ENCODE assay signal across 9 cellular contexts in the genomic region with DNA sequence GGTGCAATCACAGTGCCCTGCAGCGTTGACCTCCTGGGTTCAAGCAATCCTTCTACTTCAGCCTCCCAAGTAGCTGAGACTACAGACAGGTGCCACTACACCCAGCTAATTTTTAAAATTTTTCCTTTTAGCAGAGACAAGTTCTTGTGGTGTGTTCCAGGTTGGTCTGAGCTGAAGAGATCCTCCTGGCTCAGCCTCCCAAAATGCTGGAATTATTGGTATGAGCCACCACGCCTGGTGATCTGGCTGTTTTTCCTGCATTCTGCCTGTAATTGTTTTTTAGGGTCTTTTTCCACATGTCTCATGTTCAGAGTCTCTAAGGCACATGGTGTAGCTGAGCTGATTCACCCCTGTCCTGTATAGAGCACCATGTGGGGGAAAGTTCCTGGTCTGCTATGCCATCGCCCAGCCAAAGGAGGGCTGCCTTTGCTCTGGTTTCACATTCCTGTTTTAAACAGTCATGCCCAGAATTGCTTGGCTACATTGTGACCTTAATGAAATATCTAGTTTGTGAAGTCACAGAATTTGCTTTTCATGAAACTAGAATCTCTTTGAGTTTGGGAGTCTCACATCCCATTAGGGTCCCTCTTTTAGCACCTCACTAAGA. TPM values are rescaled to one million over a fixed set of nuclear protein-coding genes. Genes with fewer than 3 reads are reported as not detected.
DNase-seq lines count a peak whose midpoint lies in the region; ATAC-seq, FAIRE-seq and TF ChIP-seq lines count a peak whose summit lies in the region.
"Not testable (repeated sequence)": the region's sequence is repeated elsewhere in the genome, so short reads cannot be mapped to it uniquely, and the experiment has no call there.
"Had no signal": no experiment of that assay in that cellular context is flagged by ENCODE, and none has a peak within 500 bp of the region (broad histone marks: within the 10 kb centered on the region; RNA-seq: fewer than 3 reads in every experiment).

No MANE protein-coding gene starts in this region.

- H3K4me3 ChIP-seq in SJCRH30; bronchial epithelial cell (ENCODE audit: low read depth, low read length); fibroblast of the aortic adventitia (ENCODE audit: low read depth, low read length); pancreas; upper lobe of left lung: not testable (repeated sequence)

- not testable (repeated sequence) for H3K4me3 Mint-ChIP-seq in Calu3 (ENCODE audit: low read depth, unreplicated experiment)

- BruUV-seq in Calu3 (replicated peaks; lab: Mats Ljungman, UMichigan) = not testable (repeated sequence)

- peaks cover 84% of the 10 kb centered on the region for H3K4me1 Mint-ChIP-seq in Calu3 (ENCODE audit: low read depth, unreplicated experiment)

- H3K4me1 ChIP-seq in SJCRH30 (peaks cover 20% of the 10 kb centered on the region), upper lobe of left lung (peaks cover 5 to 14% (median 9%) of the 10 kb centered on the region in 4 donors)
- H3K4me1 ChIP-seq in pancreas = not testable (repeated sequence)

- not testable (repeated sequence) for TF ChIP-seq CTCF in Calu3 (IDR thresholded peaks at IDR 0.05; ENCODE audit: unreplicated experiment); bronchial epithelial cell (IDR thresholded peaks at IDR 0.05; ENCODE audit: insufficient read depth, low read length, severe bottlenecking); pancreas (IDR thresholded peaks at IDR 0.05)
- TF ChIP-seq CTCF in fibroblast of the aortic adventitia (IDR thresholded peaks at IDR 0.05; ENCODE audit: insufficient read depth, low read length) (peak; percentile 44), upper lobe of left lung (IDR thresholded peaks at IDR 0.05) (peak in 3 of 6 experiments; percentile 24 to 41 (median 36))

- H3K27ac Mint-ChIP-seq in Calu3 (ENCODE audit: unreplicated experiment) = peak overlapping the region; percentile 90

- not testable (repeated sequence) for FAIRE-seq in bronchial epithelial cell (lab: Jason Lieb, UNC); pancreas (lab: Jason Lieb, UNC)

- not testable (repeated sequence) for TF ChIP-seq POLR2A in upper lobe of left lung (IDR thresholded peaks at IDR 0.05)

- H3K27me3 Mint-ChIP-seq in Calu3 (ENCODE audit: unreplicated experiment) = not testable (repeated sequence)

- intact Hi-C loops in Calu3 (cut with micrococcal nuclease; ENCODE audit: unreplicated experiment) = loop anchor here (1.0 to 5.0 kb wide), 2 partner anchors 76 to 414 kb away; a partner anchor contains a TSS
- intact Hi-C loops in pancreas (cut with DNase I) = loop anchor here in 2 of 3 donors (10.0 kb wide), 1 partner anchor 266 kb away; no protein-coding TSS in a partner anchor

- H3K9me3 ChIP-seq in SJCRH30 (replicated peaks); pancreas; upper lobe of left lung: not testable (repeated sequence)

- peak overlapping the region; percentile 41 for H3K27ac ChIP-seq in SJCRH30
- not testable (repeated sequence) for H3K27ac ChIP-seq in pancreas
- peak overlapping the region in 3 of 4 donors; percentile 25 to 53 (median 49) for H3K27ac ChIP-seq in upper lobe of left lung

- not testable (repeated sequence) for TF ChIP-seq EP300 in upper lobe of left lung (IDR thresholded peaks at IDR 0.05)

- WGBS in pancreas, 2 donors = 76 to 82% methylated on average over 3 of the region's 3 CpGs
- 48 to 63% methylated on average over 3 of the region's 3 CpGs for WGBS in upper lobe of left lung, 2 donors

- H3K27me3 ChIP-seq in SJCRH30; bronchial epithelial cell (ENCODE audit: control insufficient read depth, insufficient read depth, low read length); pancreas; upper lobe of left lung: not testable (repeated sequence)

- H3K9me3 Mint-ChIP-seq in Calu3 (ENCODE audit: low read depth, unreplicated experiment) = not testable (repeated sequence)

- not testable (repeated sequence) for H3K36me3 ChIP-seq in SJCRH30; bronchial epithelial cell (ENCODE audit: control insufficient read depth, insufficient read depth, low read length); pancreas; upper lobe of left lung

- peak; percentile 53 for DNase-seq in Calu3
- DNase-seq in LoVo (ENCODE audit: low spot score) = peak; percentile 77
- DNase-seq in SJCRH30 = peak; percentile 13 to 42
- peak; percentile 77 for DNase-seq in bronchial epithelial cell (ENCODE audit: low read depth)
- DNase-seq in fibroblast of the aortic adventitia (ENCODE audit: low read depth) = peak; percentile 84
- DNase-seq in kidney tubule cell (ENCODE audit: low spot score) = peak; percentile 78
- peak in 3 of 6 donors; percentile 21 to 34 (median 31) for DNase-seq in pancreas
- DNase-seq in upper lobe of left lung = peak in 1 of 2 donors; percentile 65

- ATAC-seq in pancreas (peak; percentile 60 to 93 (median 88)), upper lobe of left lung (ENCODE audit: low FRiP score in 2 of 2) (peak; percentile 78 to 87)

- CTCF ChIA-PET in Calu3 (lab: Charles Lee) = not testable (repeated sequence)

- not testable (repeated sequence) for H3K36me3 Mint-ChIP-seq in Calu3 (ENCODE audit: insufficient read depth, unreplicated experiment)

RNA-seq across cellular contexts. Expression of a gene that starts 15.1 kb away (rescaled TPM):
- total RNA-seq in Calu3 (2022) = 10.6 and 13.2 TPM in 2 replicates
- 3.0 and 3.1 TPM in 2 replicates for total RNA-seq in SJCRH30 (2014; rRNA removed; shearing (Covaris generic))
- total RNA-seq in bronchial epithelial cell = 191 and 222 TPM in 2 replicates
- 48.2 and 376 TPM in 2 replicates for total RNA-seq in fibroblast of the aortic adventitia (ENCODE audit: low replicate concordance)
- total RNA-seq in pancreas = 10 to 100 TPM in 1 of 6 donors, 1 to 10 TPM in 5; 3.2 to 10.9 (median 5.6) TPM
- 1 to 10 TPM; 2.9 to 5.1 TPM for polyA plus RNA-seq in pancreas
- 10 to 100 TPM in 5 of 6 donors, 1 to 10 TPM in 1; 7.3 to 76.0 (median 28.6) TPM for total RNA-seq in upper lobe of left lung
- total RNA-seq: CD8-positive, alpha-beta memory T cell had no signal
- polyA plus RNA-seq: CD8-positive, alpha-beta memory T cell had no signal

RNA-seq across cellular contexts. Expression of a gene that starts 55.6 kb away (rescaled TPM):
- 10.2 and 17.3 TPM in 2 replicates for total RNA-seq in Calu3 (2022)
- 2.7 and 3.6 TPM in 2 replicates for total RNA-seq in SJCRH30 (2014; rRNA removed; shearing (Covaris generic))
- total RNA-seq in bronchial epithelial cell = 63.2 and 113 TPM in 2 replicates
- total RNA-seq in fibroblast of the aortic adventitia (ENCODE audit: low replicate concordance) = 116 and 355 TPM in 2 replicates
- 10 to 100 TPM in 2 of 6 donors, 1 to 10 TPM in 4; 4.1 to 17.4 (median 8.8) TPM for total RNA-seq in pancreas
- polyA plus RNA-seq in pancreas = 10 to 100 TPM in 1 of 2 donors, 1 to 10 TPM in 1; 9.2 to 11.8 TPM
- 100 to 1,000 TPM in 1 of 6 donors, 10 to 100 TPM in 5; 38.2 to 103 (median 44.3) TPM for total RNA-seq in upper lobe of left lung
- polyA plus RNA-seq: CD8-positive, alpha-beta memory T cell had no signal
